16 cellular contexts compared by ENCODE assay signal in the genomic region with DNA sequence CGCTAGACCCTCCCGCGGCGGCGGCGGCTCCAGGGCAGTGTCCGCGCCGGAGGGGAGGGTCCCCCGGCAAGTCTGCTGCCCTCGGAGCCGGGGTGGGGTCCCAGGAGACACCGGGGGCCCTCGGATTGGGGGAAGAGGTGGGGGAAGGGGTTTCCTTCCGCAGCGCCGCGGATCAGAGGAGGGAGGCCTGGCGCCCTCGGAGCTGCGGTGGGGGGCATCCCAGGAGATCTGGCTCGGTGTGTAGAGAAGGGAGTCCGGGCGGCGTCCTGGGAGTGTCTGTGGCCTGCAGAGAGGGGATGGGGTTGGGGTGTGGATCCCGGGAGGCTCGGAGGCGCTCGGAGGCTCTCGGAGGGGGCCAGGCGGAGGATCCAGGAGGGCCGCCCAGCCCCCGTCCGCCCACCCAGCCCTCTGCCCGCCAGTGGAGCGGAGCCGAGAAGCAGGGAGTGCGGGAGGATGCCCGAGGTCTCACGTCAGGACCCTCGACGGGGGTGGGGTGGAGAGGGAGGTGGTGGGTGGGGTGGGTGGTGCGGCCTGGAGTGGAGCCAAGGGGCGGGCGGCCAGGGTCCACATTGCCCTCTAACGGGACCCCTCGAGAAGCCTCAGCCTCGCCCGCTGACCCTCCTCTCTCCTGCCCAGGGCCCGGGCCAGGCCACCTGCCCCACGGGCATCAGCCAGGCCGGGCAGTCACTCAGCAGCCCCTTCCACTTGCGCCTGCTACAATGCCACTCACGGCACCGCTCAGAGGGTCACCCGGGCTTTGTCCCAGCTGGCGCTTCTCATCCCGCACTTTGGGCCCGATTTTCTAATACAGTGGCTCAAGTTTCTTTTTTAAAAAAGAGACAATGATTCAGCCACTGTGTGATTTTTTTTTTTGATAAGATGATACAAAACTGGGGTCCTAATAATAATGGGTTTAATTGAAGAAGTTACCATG.
A peak's percentile ranks its signal among the peaks of the same experiment; 100 is the strongest.
DNase-seq lines count a peak whose midpoint lies in the region; ATAC-seq and TF ChIP-seq lines count a peak whose summit lies in the region.
"Had no signal": no experiment of that assay in that cellular context is flagged by ENCODE, and none has a peak within 500 bp of the region (broad histone marks: within the 10 kb centered on the region; RNA-seq: fewer than 3 reads in every experiment).

No MANE protein-coding gene starts in this region.

- WGBS in psoas muscle, 3 donors = 15 to 21% (median 15%) methylated on average over 42 to 59 of the region's 59 CpGs

- DNase-seq in coronary artery (ENCODE audit: low spot score) (no peak), psoas muscle (no peak), amniotic stem cell (lab: John Stamatoyannopoulos, UW) (no peak), AG08395 (ENCODE audit: low spot score) (no peak), NCI-H2227 treated with DMSO at 0.1 percent for 48 hours (lab: John Stamatoyannopoulos, UW) (no peak)
- DNase-seq: activated CD4-positive, CD25-positive, alpha-beta regulatory T cell treated with anti-CD3 and anti-CD28 coated beads, Interleukin-2, amount 50 U/mL, for 72 hours; activated CD8-positive, alpha-beta memory T cell treated with anti-CD3 and anti-CD28 coated beads, Interleukin-2, amount 50 U/mL, for 48 hours; GF-D8; KBM-7; NCI-H1436; NCI-H510A treated with DMSO at 0.1 percent for 48 hours; right lobe of liver; stimulated activated naive B cell treated with anti-CD40 and anti-IgM and Interleukin-4, amounts not matched to agents 10 μg/mL and 1 μg/mL and 100 μg/mL, for 72 hours had no signal

- peaks cover 87 to 100% (median 100%) of the 10 kb centered on the region in 11 experiments for H3K27me3 ChIP-seq in BLaER1 treated with 17β-estradiol and CSF1 and Interleukin-3, amounts not matched to agents 10 nM and 100 nM
- H3K27me3 ChIP-seq in iPS-18a (ENCODE audit: control insufficient read depth, insufficient read depth, low read length) (peaks cover 79% of the 10 kb centered on the region), psoas muscle (ENCODE audit: insufficient read depth in 3 of 3, low read length in 2 of 3) (peaks cover 0 to 68% (median 4%) of the 10 kb centered on the region in 3 donors)

- intact Hi-C loops in psoas muscle (cut with DNase I) = no loop called here

- ATAC-seq in psoas muscle = peak in 1 of 4 donors; percentile 33
- no peak for ATAC-seq in GM19351 (IDR thresholded peaks at IDR 0.05; ENCODE audit: unreplicated experiment)
- ATAC-seq: stimulated activated naive B cell treated with anti-CD40 and anti-IgM and Interleukin-4, amounts not matched to agents 10 μg/mL and 1 μg/mL and 100 μg/mL, for 72 hours had no signal

- H3K4me1 ChIP-seq in BLaER1 treated with 17β-estradiol and CSF1 and Interleukin-3, amounts not matched to agents 10 nM and 100 nM = peaks cover 8 to 43% (median 36%) of the 10 kb centered on the region in 10 experiments; a peak in 18 of 20 replicates
- H3K4me1 ChIP-seq in iPS-18a (ENCODE audit: control insufficient read depth, low read depth, low read length) (peaks cover 27% of the 10 kb centered on the region), psoas muscle (peaks cover 8% of the 10 kb centered on the region)
- H3K4me1 ChIP-seq: right lobe of liver had no signal

- TF ChIP-seq CTCF in coronary artery (IDR thresholded peaks at IDR 0.05) (no peak), psoas muscle (IDR thresholded peaks at IDR 0.05) (no peak)

- no peaks in the 10 kb centered on the region for H3K9me3 ChIP-seq in BLaER1 treated with 17β-estradiol and CSF1 and Interleukin-3, amounts not matched to agents 10 nM and 100 nM (replicated peaks in 1 of 11)
- H3K9me3 ChIP-seq in iPS-18a (ENCODE audit: control insufficient read depth, low read depth, low read length) = no peaks in the 10 kb centered on the region
- H3K9me3 ChIP-seq in psoas muscle = no peaks in the 10 kb centered on the region
- H3K9me3 ChIP-seq: right lobe of liver had no signal

- H3K27ac ChIP-seq in BLaER1 treated with 17β-estradiol and CSF1 and Interleukin-3, amounts not matched to agents 10 nM and 100 nM = no peak overlapping the region
- H3K27ac ChIP-seq in coronary artery = peak overlapping the region; percentile 95 to 97
- H3K27ac ChIP-seq in iPS-18a (ENCODE audit: low read length) = no peak overlapping the region
- H3K27ac ChIP-seq in psoas muscle = no peak overlapping the region
- H3K27ac ChIP-seq: right lobe of liver had no signal

- peak overlapping the region; percentile 72 to 89 (median 86) for H3K4me2 ChIP-seq in BLaER1 treated with 17β-estradiol and CSF1 and Interleukin-3, amounts not matched to agents 10 nM and 100 nM

- peak overlapping the region in 3 of 11 experiments; percentile 27 to 46 (median 33); a peak in 4 of 22 replicates for H3K9ac ChIP-seq in BLaER1 treated with 17β-estradiol and CSF1 and Interleukin-3, amounts not matched to agents 10 nM and 100 nM
- H3K9ac ChIP-seq in iPS-18a (ENCODE audit: low read length) = peak overlapping the region; percentile 5

- peaks cover 0 to 82% (median 60%) of the 10 kb centered on the region in 11 experiments; a peak in 17 of 22 replicates for H4K20me1 ChIP-seq in BLaER1 treated with 17β-estradiol and CSF1 and Interleukin-3, amounts not matched to agents 10 nM and 100 nM

- peak overlapping the region in 9 of 10 experiments; percentile 28 to 62 (median 48); a peak in 16 of 20 replicates for H3K4me3 ChIP-seq in BLaER1 treated with 17β-estradiol and CSF1 and Interleukin-3, amounts not matched to agents 10 nM and 100 nM
- peak overlapping the region; percentile 70 for H3K4me3 ChIP-seq in coronary artery
- H3K4me3 ChIP-seq in iPS-18a (ENCODE audit: low read length) = peak overlapping the region; percentile 57
- peak overlapping the region; percentile 56 for H3K4me3 ChIP-seq in psoas muscle
- H3K4me3 ChIP-seq: right lobe of liver had no signal

- no peaks in the 10 kb centered on the region for H3K36me3 ChIP-seq in BLaER1 treated with 17β-estradiol and CSF1 and Interleukin-3, amounts not matched to agents 10 nM and 100 nM
- H3K36me3 ChIP-seq in iPS-18a (ENCODE audit: control insufficient read depth, low read depth, low read length) (no peaks in the 10 kb centered on the region), psoas muscle (ENCODE audit: insufficient read depth in 1 of 2, low read depth in 1 of 2) (no peaks in the 10 kb centered on the region)
- H3K36me3 ChIP-seq: right lobe of liver had no signal

Comparison
In these comparisons a context has a peak if more than half of its experiments do, and no peak if none do; other contexts are left out.
1. H3K27ac ChIP-seq: peak in coronary artery (2 of 2); none in BLaER1 treated with 17β-estradiol and CSF1 and Interleukin-3, amounts not matched to agents 10 nM and 100 nM (0 of 11), iPS-18a (single experiment) and psoas muscle (single experiment).
2. Peak in every context shown above with its lines, with median percentiles within 50 percentile points of each other: H3K4me3 ChIP-seq.